ENCODE assay signal across 16 cellular contexts in genomic region chr15:25179673-25180511, GRCh38.
A peak's percentile ranks its signal among the peaks of the same experiment; 100 is the strongest.
DNase-seq lines count a peak whose midpoint lies in the region; ATAC-seq and TF ChIP-seq lines count a peak whose summit lies in the region.
"Had no signal": no experiment of that assay in that cellular context is flagged by ENCODE, and none has a peak within 500 bp of the region (broad histone marks: within the 10 kb centered on the region; RNA-seq: fewer than 3 reads in every experiment).

No MANE protein-coding gene starts in this region.

- peak; percentile 5 for DNase-seq in activated CD8-positive, alpha-beta memory T cell treated with anti-CD3 and anti-CD28 coated beads, Interleukin-2, amount 10 ng/mL, durations not matched to agents 7 days and 5 days
- DNase-seq in activated CD8-positive, alpha-beta memory T cell treated with anti-CD3 and anti-CD28 coated beads, Interleukin-2, amount 50 U/mL, for 4 hours, result no peak
- DNase-seq in adrenal gland (peak in 4 of 7 donors; percentile 1 to 11 (median 10)), islet precursor cell (peak; percentile 37), spleen (peak; percentile 51), ACHN (no peak), NCI-H748 (lab: John Stamatoyannopoulos, UW; ENCODE audit: unreplicated experiment) (no peak)
- DNase-seq in activated effector memory CD4-positive, alpha-beta T cell treated with anti-CD3 and anti-CD28 coated beads, Interleukin-2, amount 50 U/mL, for 16 hours, result no peak
- DNase-seq: activated effector memory CD4-positive, alpha-beta T cell treated with Interleukin-2 at 50 U/mL for 16 hours; Kasumi-1; naive B cell; NCI-H1417; NCI-H446; thyroid gland had no signal

- H3K36me3 Mint-ChIP-seq in activated CD8-positive, alpha-beta memory T cell treated with anti-CD3 and anti-CD28 coated beads, Interleukin-2, amount 10 ng/mL, durations not matched to agents 7 days and 5 days, result no peaks in the 10 kb centered on the region

- H3K9me3 Mint-ChIP-seq in activated CD8-positive, alpha-beta memory T cell treated with anti-CD3 and anti-CD28 coated beads, Interleukin-2, amount 10 ng/mL, durations not matched to agents 7 days and 5 days (ENCODE audit: low read depth), result peaks cover 2% of the 10 kb centered on the region

- no peaks in the 10 kb centered on the region for H3K4me1 Mint-ChIP-seq in activated CD8-positive, alpha-beta memory T cell treated with anti-CD3 and anti-CD28 coated beads, Interleukin-2, amount 10 ng/mL, durations not matched to agents 7 days and 5 days
- H3K4me1 Mint-ChIP-seq: naive B cell had no signal

- intact Hi-C loops in adrenal gland (cut with DNase I), result no loop called here
- intact Hi-C loops in spleen (cut with DNase I; ENCODE audit: low total_unique reads), result no loop called here

- CTCF ChIA-PET in activated CD8-positive, alpha-beta memory T cell treated with anti-CD3 and anti-CD28 coated beads, Interleukin-2, amount 10 ng/mL, durations not matched to agents 7 days and 5 days (lab: Charles Lee), result no interaction called here

- no peaks in the 10 kb centered on the region for H3K4me1 ChIP-seq in adrenal gland (replicated peaks in 1 of 2)
- H3K4me1 ChIP-seq in spleen, result no peaks in the 10 kb centered on the region
- H3K4me1 ChIP-seq: thyroid gland had no signal

- H3K27me3 ChIP-seq in adrenal gland (no peaks in the 10 kb centered on the region), spleen (replicated peaks in 1 of 7) (no peaks in the 10 kb centered on the region)
- H3K27me3 ChIP-seq: thyroid gland had no signal

- TF ChIP-seq POLR2A in adrenal gland (IDR thresholded peaks at IDR 0.05) (no peak), spleen (IDR thresholded peaks at IDR 0.05) (no peak)

- H3K27ac Mint-ChIP-seq in activated CD8-positive, alpha-beta memory T cell treated with anti-CD3 and anti-CD28 coated beads, Interleukin-2, amount 10 ng/mL, durations not matched to agents 7 days and 5 days, result no peak overlapping the region
- H3K27ac Mint-ChIP-seq: CD4-positive, alpha-beta T cell; dendritic cell treated with granulocyte-macrophage colony-stimulating factor and Interleukin-4, amounts not matched to agents 40 ng/mL and 50 ng/mL, for 4 days; naive B cell had no signal

- in situ Hi-C loops in ACHN (cut with HindIII; ENCODE audit: low pct_ligation_motif_present, low pct_unique_long_range_greater_than_20kb, low sequenced_read_pairs), result no loop called here

- H3K9me3 ChIP-seq in adrenal gland (replicated peaks in 1 of 3), result no peaks in the 10 kb centered on the region
- H3K9me3 ChIP-seq in spleen, result peaks cover 0 to 100% (median 81%) of the 10 kb centered on the region in 8 donors
- H3K9me3 ChIP-seq: thyroid gland had no signal

- H3K27me3 Mint-ChIP-seq in activated CD8-positive, alpha-beta memory T cell treated with anti-CD3 and anti-CD28 coated beads, Interleukin-2, amount 10 ng/mL, durations not matched to agents 7 days and 5 days, result no peaks in the 10 kb centered on the region
- H3K27me3 Mint-ChIP-seq: CD4-positive, alpha-beta T cell; dendritic cell treated with granulocyte-macrophage colony-stimulating factor and Interleukin-4, amounts not matched to agents 40 ng/mL and 50 ng/mL, for 4 days; naive B cell had no signal

- H3K27ac ChIP-seq in adrenal gland, result no peak overlapping the region
- H3K27ac ChIP-seq in spleen, result no peak overlapping the region
- H3K27ac ChIP-seq: thyroid gland had no signal

- no peak for TF ChIP-seq CTCF in adrenal gland (IDR thresholded peaks at IDR 0.05)
- no peak for TF ChIP-seq CTCF in spleen (IDR thresholded peaks at IDR 0.05 in 8 of 11, conservative IDR thresholded peaks at IDR 0.05 in 3 of 11)

- H3K4me3 ChIP-seq in adrenal gland (no peak overlapping the region), spleen (no peak overlapping the region)
- H3K4me3 ChIP-seq: thyroid gland had no signal

- no peak for ATAC-seq in activated CD8-positive, alpha-beta memory T cell treated with anti-CD3 and anti-CD28 coated beads, Interleukin-2, amount 10 ng/mL, durations not matched to agents 7 days and 5 days

- H3K4me3 Mint-ChIP-seq in activated CD8-positive, alpha-beta memory T cell treated with anti-CD3 and anti-CD28 coated beads, Interleukin-2, amount 10 ng/mL, durations not matched to agents 7 days and 5 days, result no peak overlapping the region
- H3K4me3 Mint-ChIP-seq: CD4-positive, alpha-beta T cell; dendritic cell treated with granulocyte-macrophage colony-stimulating factor and Interleukin-4, amounts not matched to agents 40 ng/mL and 50 ng/mL, for 4 days; naive B cell had no signal

- H3K36me3 ChIP-seq in adrenal gland (replicated peaks in 1 of 2), result no peaks in the 10 kb centered on the region
- H3K36me3 ChIP-seq in spleen, result no peaks in the 10 kb centered on the region
- H3K36me3 ChIP-seq: thyroid gland had no signal

- WGBS in adrenal gland, 4 donors, result 83 to 90% (median 86%) methylated on average over 6 to 14 of the region's 14 CpGs
- 82 to 90% (median 86%) methylated on average over 13 to 14 of the region's 14 CpGs for WGBS in spleen, 5 donors

Comparison
In these comparisons a context has a peak if more than half of its experiments do, and no peak if none do; other contexts are left out.
1. DNase-seq: peak in activated CD8-positive, alpha-beta memory T cell treated with anti-CD3 and anti-CD28 coated beads, Interleukin-2, amount 10 ng/mL, durations not matched to agents 7 days and 5 days (single experiment), adrenal gland (4 of 7), islet precursor cell (single experiment) and spleen (single experiment); none in activated CD8-positive, alpha-beta memory T cell treated with anti-CD3 and anti-CD28 coated beads, Interleukin-2, amount 50 U/mL, for 4 hours (single experiment), ACHN (single experiment), activated effector memory CD4-positive, alpha-beta T cell treated with anti-CD3 and anti-CD28 coated beads, Interleukin-2, amount 50 U/mL, for 16 hours (single experiment) and NCI-H748 (single experiment).